16 cellular contexts compared by ENCODE assay signal in the genomic region with DNA sequence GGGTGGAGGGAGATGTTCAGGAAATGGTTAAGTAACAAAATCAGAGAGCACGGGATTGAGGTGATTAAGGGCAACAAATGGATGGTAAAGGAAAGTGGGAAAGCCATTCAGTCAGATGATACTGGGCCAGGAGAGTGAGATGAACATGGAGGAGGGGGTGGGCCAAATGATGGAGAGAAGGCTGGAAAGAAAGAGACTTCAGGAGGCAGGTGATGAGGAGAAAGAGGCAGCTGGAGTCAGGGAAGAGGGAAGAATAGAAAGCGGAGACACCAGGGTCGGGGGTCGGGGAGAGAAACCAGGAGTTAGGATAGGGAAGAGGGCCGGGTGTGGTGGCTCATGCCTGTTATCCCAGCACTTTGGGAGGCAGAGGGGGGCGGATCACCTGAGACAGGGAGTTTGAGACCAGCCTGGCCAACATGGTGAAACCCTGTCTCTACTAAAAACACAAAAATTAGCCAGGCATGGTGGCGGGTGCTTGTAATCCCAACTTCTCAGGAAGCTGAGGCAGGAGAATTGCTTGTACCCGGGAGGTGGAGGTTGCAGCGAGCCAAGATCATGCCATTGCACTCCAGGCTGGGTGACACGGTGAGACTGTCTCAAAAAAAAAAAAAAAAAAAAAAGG.
"Had no signal": no experiment of that assay in that cellular context is flagged by ENCODE, and none has a peak within 500 bp of the region (broad histone marks: within the 10 kb centered on the region; RNA-seq: fewer than 3 reads in every experiment).

No MANE protein-coding gene starts in this region.

- DNase-seq: activated CD4-positive, alpha-beta T cell treated with anti-CD3 and anti-CD28 coated beads for 4 hours; activated CD8-positive, alpha-beta memory T cell treated with anti-CD3 and anti-CD28 coated beads, Interleukin-2, amount 50 U/mL, for 4 hours; activated CD8-positive, alpha-beta T cell treated with anti-CD3 and anti-CD28 coated beads for 36 hours; activated gamma-delta T cell treated with Interleukin-2 at 50 U/mL for 16 hours; activated T-cell treated with anti-CD3 and anti-CD28 coated beads, Interleukin-2, amount 50 U/mL, for 48 hours; endodermal cell; mammary epithelial cell; naive thymus-derived CD4-positive, alpha-beta T cell; stimulated activated CD4-positive, alpha-beta T cell treated with anti-CD3 and anti-CD28 coated beads, Interleukin-4, amount 100 ng/mL, for 4 hours; stimulated activated CD8-positive, alpha-beta memory T cell treated with anti-CD3 and anti-CD28 coated beads, Interleukin-4, amount 100 ng/mL, for 48 hours; testis had no signal

- ATAC-seq: activated CD8-positive, alpha-beta T cell treated with anti-CD3 and anti-CD28 coated beads for 36 hours; gastrocnemius medialis; heart left ventricle; naive thymus-derived CD4-positive, alpha-beta T cell; right cardiac atrium had no signal

- H3K9me3 Mint-ChIP-seq: activated CD8-positive, alpha-beta T cell treated with anti-CD3 and anti-CD28 coated beads for 36 hours; endodermal cell; stimulated activated naive CD8-positive, alpha-beta T cell treated with anti-CD3 and anti-CD28 coated beads, Interleukin-15, Interleukin-2, amounts not matched to agents 100 ng/mL and 50 ng/mL, for 24 hours had no signal

- H3K27ac Mint-ChIP-seq: activated CD8-positive, alpha-beta T cell treated with anti-CD3 and anti-CD28 coated beads for 36 hours; endodermal cell; progenitor cell of endocrine pancreas; stimulated activated naive CD8-positive, alpha-beta T cell treated with anti-CD3 and anti-CD28 coated beads, Interleukin-15, Interleukin-2, amounts not matched to agents 100 ng/mL and 50 ng/mL, for 24 hours had no signal

- H3K36me3 Mint-ChIP-seq: naive thymus-derived CD4-positive, alpha-beta T cell had no signal

- H3K27me3 Mint-ChIP-seq: activated CD8-positive, alpha-beta T cell treated with anti-CD3 and anti-CD28 coated beads for 36 hours; progenitor cell of endocrine pancreas; stimulated activated naive CD8-positive, alpha-beta T cell treated with anti-CD3 and anti-CD28 coated beads, Interleukin-15, Interleukin-2, amounts not matched to agents 100 ng/mL and 50 ng/mL, for 24 hours had no signal

- H3K4me3 Mint-ChIP-seq: activated CD8-positive, alpha-beta T cell treated with anti-CD3 and anti-CD28 coated beads for 36 hours; endodermal cell; stimulated activated naive CD8-positive, alpha-beta T cell treated with anti-CD3 and anti-CD28 coated beads, Interleukin-15, Interleukin-2, amounts not matched to agents 100 ng/mL and 50 ng/mL, for 24 hours had no signal
